ENCODE assay signal across 1 cellular context in genomic region chr17:81976332-81977210, GRCh38.
TF ChIP-seq lines count a peak whose summit lies in the region.

No MANE protein-coding gene starts in this region.

TF ChIP-seq in SK-N-SH treated with all-trans-retinoic acid at 6 μM for 48 hours, 23 proteins besides CTCF, POLR2A, EP300 and RAD21 (continued from another document):
- TF ChIP-seq, protein P1, sequence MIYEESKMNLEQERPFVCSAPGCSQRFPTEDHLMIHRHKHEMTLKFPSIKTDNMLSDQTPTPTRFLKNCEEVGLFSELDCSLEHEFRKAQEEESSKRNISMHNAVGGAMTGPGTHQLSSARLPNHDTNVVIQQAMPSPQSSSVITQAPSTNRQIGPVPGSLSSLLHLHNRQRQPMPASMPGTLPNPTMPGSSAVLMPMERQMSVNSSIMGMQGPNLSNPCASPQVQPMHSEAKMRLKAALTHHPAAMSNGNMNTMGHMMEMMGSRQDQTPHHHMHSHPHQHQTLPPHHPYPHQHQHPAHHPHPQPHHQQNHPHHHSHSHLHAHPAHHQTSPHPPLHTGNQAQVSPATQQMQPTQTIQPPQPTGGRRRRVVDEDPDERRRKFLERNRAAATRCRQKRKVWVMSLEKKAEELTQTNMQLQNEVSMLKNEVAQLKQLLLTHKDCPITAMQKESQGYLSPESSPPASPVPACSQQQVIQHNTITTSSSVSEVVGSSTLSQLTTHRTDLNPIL (CRISPR knock-in tag; IDR thresholded peaks at IDR 0.05; ENCODE audit: low read depth) = no peak
- TF ChIP-seq ARNTL (CRISPR knock-in tag; IDR thresholded peaks at IDR 0.05; ENCODE audit: borderline replicate concordance, low read depth) = no peak
- TF ChIP-seq PPARA (CRISPR knock-in tag; IDR thresholded peaks at IDR 0.05; ENCODE audit: borderline replicate concordance) = no peak
